ENCODE assay signal across 11 cellular contexts in the genomic region with DNA sequence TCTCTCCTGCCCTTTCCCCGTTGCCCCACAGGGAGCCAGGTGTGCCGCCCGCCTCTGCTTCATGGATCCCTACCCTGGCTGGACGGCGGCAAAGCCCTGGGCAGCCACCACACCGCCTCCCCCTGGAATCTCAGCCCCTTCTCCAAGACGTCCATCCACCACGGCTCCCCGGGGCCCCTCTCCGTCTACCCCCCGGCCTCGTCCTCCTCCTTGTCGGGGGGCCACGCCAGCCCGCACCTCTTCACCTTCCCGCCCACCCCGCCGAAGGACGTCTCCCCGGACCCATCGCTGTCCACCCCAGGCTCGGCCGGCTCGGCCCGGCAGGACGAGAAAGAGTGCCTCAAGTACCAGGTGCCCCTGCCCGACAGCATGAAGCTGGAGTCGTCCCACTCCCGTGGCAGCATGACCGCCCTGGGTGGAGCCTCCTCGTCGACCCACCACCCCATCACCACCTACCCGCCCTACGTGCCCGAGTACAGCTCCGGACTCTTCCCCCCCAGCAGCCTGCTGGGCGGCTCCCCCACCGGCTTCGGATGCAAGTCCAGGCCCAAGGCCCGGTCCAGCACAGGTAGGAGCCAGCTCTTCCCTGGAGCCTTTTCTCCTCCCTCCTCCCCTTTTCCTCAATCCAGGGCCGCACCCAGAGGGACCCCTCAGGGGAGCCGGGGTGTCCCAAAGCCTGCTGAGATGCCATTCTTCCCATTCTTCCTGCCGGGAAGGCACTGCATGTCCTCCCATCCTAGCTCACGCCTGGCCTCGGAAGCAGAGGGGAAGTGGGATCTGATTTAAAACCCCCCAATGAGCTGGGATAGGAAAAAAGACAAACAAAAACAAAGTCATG. TPM values are rescaled to one million over a fixed set of nuclear protein-coding genes. Genes with fewer than 3 reads are reported as not detected.
DNase-seq lines count a peak whose midpoint lies in the region; ATAC-seq and TF ChIP-seq lines count a peak whose summit lies in the region.
"Had no signal": no experiment of that assay in that cellular context is flagged by ENCODE, and none has a peak within 500 bp of the region (broad histone marks: within the 10 kb centered on the region; RNA-seq: fewer than 3 reads in every experiment).

No MANE protein-coding gene starts in this region.

- H3K27me3 Mint-ChIP-seq in activated CD4-positive, alpha-beta T cell treated with anti-CD3 and anti-CD28 coated beads for 36 hours = no peaks in the 10 kb centered on the region
- no peaks in the 10 kb centered on the region for H3K27me3 Mint-ChIP-seq in activated CD4-positive, alpha-beta memory T cell treated with anti-CD3 and anti-CD28 coated beads, Interleukin-2, amount 10 ng/mL, durations not matched to agents 7 days and 5 days
- H3K27me3 Mint-ChIP-seq in glutamatergic neuron (ENCODE audit: unreplicated experiment) = peaks cover 63% of the 10 kb centered on the region

- peaks cover 71% of the 10 kb centered on the region for H3K36me3 Mint-ChIP-seq in activated CD4-positive, alpha-beta T cell treated with anti-CD3 and anti-CD28 coated beads for 36 hours (ENCODE audit: low read depth)
- H3K36me3 Mint-ChIP-seq in activated CD4-positive, alpha-beta memory T cell treated with anti-CD3 and anti-CD28 coated beads, Interleukin-2, amount 10 ng/mL, durations not matched to agents 7 days and 5 days (ENCODE audit: low read depth) = peaks cover 88% of the 10 kb centered on the region
- H3K36me3 Mint-ChIP-seq in glutamatergic neuron (ENCODE audit: unreplicated experiment) = no peaks in the 10 kb centered on the region

- peak overlapping the region; percentile 96 for H3K4me3 Mint-ChIP-seq in activated CD4-positive, alpha-beta T cell treated with anti-CD3 and anti-CD28 coated beads for 36 hours
- peak overlapping the region; percentile 92 for H3K4me3 Mint-ChIP-seq in activated CD4-positive, alpha-beta memory T cell treated with anti-CD3 and anti-CD28 coated beads, Interleukin-2, amount 10 ng/mL, durations not matched to agents 7 days and 5 days
- H3K4me3 Mint-ChIP-seq in glutamatergic neuron (ENCODE audit: unreplicated experiment) = no peak overlapping the region

- in situ Hi-C loops in gastrocnemius medialis (cut with MboI; ENCODE audit: low sequenced_read_pairs in 4 of 4) = no loop called here

- H3K4me3 ChIP-seq in gastrocnemius medialis = peak overlapping the region in 1 of 4 donors; percentile 15

- H3K36me3 ChIP-seq in gastrocnemius medialis = no peaks in the 10 kb centered on the region

- H3K4me1 ChIP-seq in gastrocnemius medialis = peaks cover 5 to 9% of the 10 kb centered on the region in 2 donors

- H3K27ac Mint-ChIP-seq in activated CD4-positive, alpha-beta T cell treated with anti-CD3 and anti-CD28 coated beads for 36 hours = peak overlapping the region; percentile 81
- H3K27ac Mint-ChIP-seq in activated CD4-positive, alpha-beta memory T cell treated with anti-CD3 and anti-CD28 coated beads, Interleukin-2, amount 10 ng/mL, durations not matched to agents 7 days and 5 days = peak overlapping the region; percentile 99
- no peak overlapping the region for H3K27ac Mint-ChIP-seq in glutamatergic neuron (ENCODE audit: unreplicated experiment)

- H3K27ac ChIP-seq in gastrocnemius medialis = peak overlapping the region in 3 of 4 donors; percentile 22 to 67 (median 65)

- CTCF ChIA-PET in activated CD4-positive, alpha-beta T cell treated with anti-CD3 and anti-CD28 coated beads for 36 hours (lab: Charles Lee) = interaction anchor here (0.7 to 1.1 kb wide), 3 partner anchors 200 to 322 kb away, joined by 3 read pairs; no protein-coding TSS in a partner anchor
- CTCF ChIA-PET in activated CD4-positive, alpha-beta memory T cell treated with anti-CD3 and anti-CD28 coated beads, Interleukin-2, amount 10 ng/mL, durations not matched to agents 7 days and 5 days (lab: Charles Lee) = interaction anchor here (1.1 to 2.5 kb wide), 3 partner anchors 13 to 344 kb away, joined by 3 to 7 read pairs (median 5); no protein-coding TSS in a partner anchor

- intact Hi-C loops in activated CD4-positive, alpha-beta T cell treated with anti-CD3 and anti-CD28 coated beads for 36 hours (cut with DNase I, micrococcal nuclease) = loop anchor here (5.0 to 10.0 kb wide), 6 partner anchors 124 to 1236 kb away; no protein-coding TSS in a partner anchor
- intact Hi-C loops in gastrocnemius medialis (cut with DNase I; ENCODE audit: low total_unique reads) = no loop called here

- no peaks in the 10 kb centered on the region for H3K9me3 ChIP-seq in gastrocnemius medialis

- POLR2A ChIA-PET in activated CD4-positive, alpha-beta T cell treated with anti-CD3 and anti-CD28 coated beads for 36 hours (lab: Charles Lee) = no interaction called here
- POLR2A ChIA-PET in activated CD4-positive, alpha-beta memory T cell treated with anti-CD3 and anti-CD28 coated beads, Interleukin-2, amount 10 ng/mL, durations not matched to agents 7 days and 5 days (lab: Charles Lee) = interaction anchor here (1.0 to 10.4 kb wide), 16 partner anchors 9 to 344 kb away, joined by 3 to 121 read pairs (median 18); no protein-coding TSS in a partner anchor

- TF ChIP-seq CTCF in gastrocnemius medialis (IDR thresholded peaks at IDR 0.05 in 4 of 5, conservative IDR thresholded peaks at IDR 0.05 in 1 of 5) (no peak), glutamatergic neuron (IDR thresholded peaks at IDR 0.05; ENCODE audit: partially characterized antibody, unreplicated experiment) (no peak)

- ATAC-seq in activated CD4-positive, alpha-beta T cell treated with anti-CD3 and anti-CD28 coated beads for 36 hours = no peak
- ATAC-seq in gastrocnemius medialis (no peak), GM18517 (IDR thresholded peaks at IDR 0.05; ENCODE audit: unreplicated experiment) (no peak)

- no peaks in the 10 kb centered on the region for H3K9me3 Mint-ChIP-seq in activated CD4-positive, alpha-beta T cell treated with anti-CD3 and anti-CD28 coated beads for 36 hours (ENCODE audit: low read depth)
- H3K9me3 Mint-ChIP-seq in activated CD4-positive, alpha-beta memory T cell treated with anti-CD3 and anti-CD28 coated beads, Interleukin-2, amount 10 ng/mL, durations not matched to agents 7 days and 5 days = no peaks in the 10 kb centered on the region
- H3K9me3 Mint-ChIP-seq in glutamatergic neuron (ENCODE audit: unreplicated experiment) = peaks cover 3% of the 10 kb centered on the region

- no peak for TF ChIP-seq POLR2A in gastrocnemius medialis (IDR thresholded peaks at IDR 0.05)

- H3K4me1 Mint-ChIP-seq in activated CD4-positive, alpha-beta T cell treated with anti-CD3 and anti-CD28 coated beads for 36 hours = peaks cover 64% of the 10 kb centered on the region
- peaks cover 62% of the 10 kb centered on the region for H3K4me1 Mint-ChIP-seq in activated CD4-positive, alpha-beta memory T cell treated with anti-CD3 and anti-CD28 coated beads, Interleukin-2, amount 10 ng/mL, durations not matched to agents 7 days and 5 days
- peaks cover 3% of the 10 kb centered on the region for H3K4me1 Mint-ChIP-seq in glutamatergic neuron (ENCODE audit: low read depth, unreplicated experiment)

- DNase-seq in activated CD4-positive, alpha-beta T cell treated with anti-CD3 and anti-CD28 coated beads for 36 hours = peak; percentile 41
- no peak for DNase-seq in activated CD4-positive, alpha-beta T cell treated with anti-CD3 and anti-CD28 coated beads, Interleukin-2, amount 50 U/mL, for 4 hours
- DNase-seq in activated CD4-positive, alpha-beta memory T cell treated with anti-CD3 and anti-CD28 coated beads, Interleukin-2, amount 10 ng/mL, durations not matched to agents 7 days and 5 days = no peak
- DNase-seq in islet precursor cell (peak; percentile 52), gastrocnemius medialis (no peak), NCI-H526 treated with DMSO at 0.1 percent for 48 hours (lab: John Stamatoyannopoulos, UW) (no peak), glutamatergic neuron (no peak)
- DNase-seq: NCI-H2029 treated with DMSO at 0.1 percent for 48 hours, occipital lobe had no signal

- peaks cover 87 to 92% (median 88%) of the 10 kb centered on the region in 3 donors for H3K27me3 ChIP-seq in gastrocnemius medialis

RNA-seq across cellular contexts. Expression of a gene that starts 4.0 kb away (rescaled TPM):
- 10 to 100 TPM; 23.5 to 30.2 TPM for total RNA-seq in activated CD4-positive, alpha-beta T cell treated with anti-CD3 and anti-CD28 coated beads for 36 hours
- 100 to 1,000 TPM; 112 TPM for total RNA-seq in activated CD4-positive, alpha-beta memory T cell treated with anti-CD3 and anti-CD28 coated beads, Interleukin-2, amount 10 ng/mL, durations not matched to agents 7 days and 5 days
- total RNA-seq in gastrocnemius medialis (under 1 TPM; 0.12 to 0.61 (median 0.58) TPM), glutamatergic neuron (ENCODE audit: unreplicated experiment) (0.69 TPM)
- total RNA-seq: HepG2, occipital lobe had no signal

Comparison
In these comparisons a context has a peak if more than half of its experiments do, and no peak if none do; other contexts are left out.
1. DNase-seq: peak in activated CD4-positive, alpha-beta T cell treated with anti-CD3 and anti-CD28 coated beads for 36 hours (single experiment) and islet precursor cell (single experiment); none in activated CD4-positive, alpha-beta T cell treated with anti-CD3 and anti-CD28 coated beads, Interleukin-2, amount 50 U/mL, for 4 hours (0 of 2), activated CD4-positive, alpha-beta memory T cell treated with anti-CD3 and anti-CD28 coated beads, Interleukin-2, amount 10 ng/mL, durations not matched to agents 7 days and 5 days (single experiment), gastrocnemius medialis (0 of 2), NCI-H526 treated with DMSO at 0.1 percent for 48 hours (single experiment) and glutamatergic neuron (single experiment).
2. RNA of a gene that starts 4.0 kb away (total RNA-seq): 112 TPM in activated CD4-positive, alpha-beta memory T cell treated with anti-CD3 and anti-CD28 coated beads, Interleukin-2, amount 10 ng/mL, durations not matched to agents 7 days and 5 days and 23.5 to 30.2 TPM in activated CD4-positive, alpha-beta T cell treated with anti-CD3 and anti-CD28 coated beads for 36 hours; 0.69 TPM in glutamatergic neuron (single experiment) and 0.12 to 0.61 TPM in gastrocnemius medialis; every median in the first group is over 10 times any median in the second.